ENCODE assay signal across 8 cellular contexts in genomic region chr9:127224178-127224882, GRCh38. TPM values are rescaled to one million over a fixed set of nuclear protein-coding genes. Genes with fewer than 3 reads are reported as not detected.
DNase-seq lines count a peak whose midpoint lies in the region; ATAC-seq and TF ChIP-seq lines count a peak whose summit lies in the region.

No MANE protein-coding gene starts in this region.

- H3K36me3 ChIP-seq in rectal smooth muscle tissue (ENCODE audit: control insufficient read depth, insufficient read depth, low read length), result no peaks in the 10 kb centered on the region
- no peaks in the 10 kb centered on the region for H3K36me3 ChIP-seq in uterus

- peak overlapping the region; percentile 71 for H3K27ac Mint-ChIP-seq in T-helper 2 cell treated with Interferon-gamma antibody and Interleukin-4, amounts not matched to agents 5 μg/mL and 100 μg/mL, for 36 hours

- H3K4me1 ChIP-seq in rectal smooth muscle tissue (ENCODE audit: control insufficient read depth, insufficient read depth, low read length) (no peaks in the 10 kb centered on the region), uterus (peaks cover 0 to 7% of the 10 kb centered on the region in 2 donors)

- peak; percentile 34 for DNase-seq in NCI-H1436 treated with DMSO at 0.1 percent for 48 hours (lab: John Stamatoyannopoulos, UW)
- DNase-seq in T-helper 2 cell treated with Interferon-gamma antibody and Interleukin-4, amounts not matched to agents 5 μg/mL and 100 μg/mL, for 36 hours (ENCODE audit: low spot score), result peak; percentile 82
- peak; percentile 34 for DNase-seq in astrocyte of the cerebellum (ENCODE audit: low read depth)
- peak; percentile 79 for DNase-seq in hepatic stellate cell (ENCODE audit: low spot score)
- peak; percentile 96 to 97 for DNase-seq in uterus

- H3K27me3 ChIP-seq in rectal smooth muscle tissue (ENCODE audit: control insufficient read depth, insufficient read depth, low read length) (no peaks in the 10 kb centered on the region), uterus (no peaks in the 10 kb centered on the region)

- H3K27ac ChIP-seq in rectal smooth muscle tissue (ENCODE audit: low read depth, low read length) (peak overlapping the region; percentile 60), uterus (peak overlapping the region; percentile 60 to 95)

- no peaks in the 10 kb centered on the region for H3K9me3 ChIP-seq in uterus

- H3K36me3 Mint-ChIP-seq in T-helper 2 cell treated with Interferon-gamma antibody and Interleukin-4, amounts not matched to agents 5 μg/mL and 100 μg/mL, for 36 hours (ENCODE audit: low read depth), result no peaks in the 10 kb centered on the region

- H3K9me3 Mint-ChIP-seq in T-helper 2 cell treated with Interferon-gamma antibody and Interleukin-4, amounts not matched to agents 5 μg/mL and 100 μg/mL, for 36 hours, result no peaks in the 10 kb centered on the region

- TF ChIP-seq POLR2A in uterus (IDR thresholded peaks at IDR 0.05), result peak; percentile 25 to 62

- in situ Hi-C loops in astrocyte of the cerebellum (cut with HindIII; ENCODE audit: low sequenced_read_pairs), result no loop called here

- peak overlapping the region; percentile 47 for H3K4me3 ChIP-seq in astrocyte of the cerebellum (ENCODE audit: low read depth, low read length)
- H3K4me3 ChIP-seq in rectal smooth muscle tissue (ENCODE audit: low read length), result peak overlapping the region; percentile 73
- H3K4me3 ChIP-seq in uterus, result peak overlapping the region; percentile 40 to 77

- intact Hi-C loops in uterus (cut with DNase I; ENCODE audit: low total_unique reads), result no loop called here

- H3K4me3 Mint-ChIP-seq in T-helper 2 cell treated with Interferon-gamma antibody and Interleukin-4, amounts not matched to agents 5 μg/mL and 100 μg/mL, for 36 hours, result peak overlapping the region; percentile 85

- H3K9ac ChIP-seq in rectal smooth muscle tissue (ENCODE audit: low read length), result peak overlapping the region; percentile 46

- peak; percentile 28 for TF ChIP-seq CTCF in GM12873 (IDR thresholded peaks at IDR 0.05; ENCODE audit: insufficient read depth, low read depth, low read length, missing control alignments)
- TF ChIP-seq CTCF in astrocyte of the cerebellum (IDR thresholded peaks at IDR 0.05; ENCODE audit: low read depth, low read length, missing control alignments), result peak; percentile 32
- TF ChIP-seq CTCF in uterus (IDR thresholded peaks at IDR 0.05), result peak in 1 of 4 experiments; percentile 34

- peak; percentile 41 for ATAC-seq in HG02678 (IDR thresholded peaks at IDR 0.05; ENCODE audit: unreplicated experiment)

- H3K27me3 Mint-ChIP-seq in T-helper 2 cell treated with Interferon-gamma antibody and Interleukin-4, amounts not matched to agents 5 μg/mL and 100 μg/mL, for 36 hours (ENCODE audit: low read depth), result peaks cover 35% of the 10 kb centered on the region

- H3K4me1 Mint-ChIP-seq in T-helper 2 cell treated with Interferon-gamma antibody and Interleukin-4, amounts not matched to agents 5 μg/mL and 100 μg/mL, for 36 hours (ENCODE audit: low read depth), result peaks cover 20% of the 10 kb centered on the region

RNA-seq across cellular contexts. Expression of gene GARNL3, which starts 40.2 kb away (rescaled TPM):
- 10 to 100 TPM in 3 of 4 donors, 1 to 10 TPM in 1; 9.7 to 79.7 (median 72.0) TPM for total RNA-seq in uterus

Comparison
In these comparisons a context has a peak if more than half of its experiments do, and no peak if none do; other contexts are left out.
1. Peak in every context shown above with its lines: DNase-seq, ATAC-seq, H3K4me3 ChIP-seq and H3K27ac ChIP-seq.
2. DNase-seq: peak in every context shown above with its lines; median percentile 96 in uterus; 82 in T-helper 2 cell treated with Interferon-gamma antibody and Interleukin-4, amounts not matched to agents 5 μg/mL and 100 μg/mL, for 36 hours; 79 in hepatic stellate cell; 34 in NCI-H1436 treated with DMSO at 0.1 percent for 48 hours; 34 in astrocyte of the cerebellum.